18 cellular contexts compared by ENCODE assay signal in the genomic region with DNA sequence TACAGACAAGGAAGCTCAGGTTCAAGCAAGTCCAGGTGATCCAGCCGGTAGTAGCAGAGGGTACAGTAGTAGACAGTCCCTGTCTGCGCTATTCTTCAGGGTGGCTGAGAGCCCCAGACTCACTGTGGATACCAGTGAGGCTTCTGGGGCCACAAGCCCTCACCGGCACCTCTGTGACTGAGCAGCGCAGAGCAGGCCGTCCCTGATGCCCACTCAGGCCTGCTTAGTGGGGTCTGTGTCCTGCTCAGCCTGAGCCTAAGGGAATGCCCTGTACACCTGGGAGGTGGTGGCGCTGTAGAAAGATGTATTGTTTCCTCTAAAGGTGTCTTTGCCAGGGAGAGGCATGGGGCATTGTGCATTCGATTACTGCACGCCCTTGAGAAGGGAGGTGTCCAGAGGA.
DNase-seq lines count a peak whose midpoint lies in the region; ATAC-seq, FAIRE-seq and TF ChIP-seq lines count a peak whose summit lies in the region.
"Had no signal": no experiment of that assay in that cellular context is flagged by ENCODE, and none has a peak within 500 bp of the region (broad histone marks: within the 10 kb centered on the region; RNA-seq: fewer than 3 reads in every experiment).

No MANE protein-coding gene starts in this region.

- H2BK15ac ChIP-seq in neuronal stem cell (ENCODE audit: low read length), result no peak overlapping the region

- FAIRE-seq in kidney (lab: Jason Lieb, UNC), result no peak
- FAIRE-seq: G401.6, GM12891, H54 had no signal

- no peak overlapping the region for H2BK5ac ChIP-seq in neuronal stem cell (ENCODE audit: low read length)

- no peak overlapping the region for H3K14ac ChIP-seq in neuronal stem cell (ENCODE audit: low read length)

- no peaks in the 10 kb centered on the region for H3K9me3 Mint-ChIP-seq in activated T-cell treated with anti-CD3 and anti-CD28 coated beads, Interleukin-2, amount 50 U/mL, for 4 hours
- H3K9me3 Mint-ChIP-seq: CD4-positive, alpha-beta T cell had no signal

- no peak overlapping the region for H3K4me2 ChIP-seq in neuronal stem cell (ENCODE audit: insufficient read depth, low read length, poor library complexity, severe bottlenecking)
- H3K4me2 ChIP-seq: BLaER1 treated with 17β-estradiol and CSF1 and Interleukin-3, amounts not matched to agents 10 nM and 100 nM had no signal

- no peaks in the 10 kb centered on the region for H3K27me3 Mint-ChIP-seq in activated T-cell treated with anti-CD3 and anti-CD28 coated beads, Interleukin-2, amount 50 U/mL, for 4 hours (ENCODE audit: low read depth)
- H3K27me3 Mint-ChIP-seq: CD4-positive, alpha-beta T cell had no signal

- H3K27me3 ChIP-seq in left ventricle myocardium inferior (ENCODE audit: low read depth) (peaks cover 92% of the 10 kb centered on the region), neuronal stem cell (ENCODE audit: control insufficient read depth in 3 of 3, insufficient read depth in 3 of 3, low read depth in 1 of 3, low read length in 3 of 3) (peaks cover 0 to 10% (median 0%) of the 10 kb centered on the region in 3 experiments), upper lobe of right lung (no peaks in the 10 kb centered on the region), tibial artery (peaks cover 0 to 55% of the 10 kb centered on the region in 2 donors)
- H3K27me3 ChIP-seq: BLaER1 treated with 17β-estradiol and CSF1 and Interleukin-3, amounts not matched to agents 10 nM and 100 nM had no signal

- H2BK120ac ChIP-seq in neuronal stem cell (ENCODE audit: low read depth, low read length), result no peak overlapping the region

- peak overlapping the region; percentile 4 for H3K23ac ChIP-seq in neuronal stem cell (ENCODE audit: low read depth, low read length, poor library complexity)

- H4K8ac ChIP-seq in neuronal stem cell (ENCODE audit: low read depth, low read length), result no peak overlapping the region

- WGBS in neuronal stem cell (ENCODE audit: extremely low coverage in 2 of 2, insufficient read length in 2 of 2, insufficient replicate concordance in 1 of 2), 2 donors, result no CpG with 5 or more reads among the region's 8 CpGs

- H3K4me1 Mint-ChIP-seq in activated T-cell treated with anti-CD3 and anti-CD28 coated beads, Interleukin-2, amount 50 U/mL, for 4 hours (ENCODE audit: low read depth), result no peaks in the 10 kb centered on the region

- no peak overlapping the region for H3K27ac ChIP-seq in left ventricle myocardium inferior (replicated peaks)
- H3K27ac ChIP-seq in kidney (ENCODE audit: low read depth in 2 of 2, low read length in 2 of 2), result no peak overlapping the region
- H3K27ac ChIP-seq in neuronal stem cell (replicated peaks; ENCODE audit: low read length), result no peak overlapping the region
- no peak overlapping the region for H3K27ac ChIP-seq in upper lobe of right lung
- no peak overlapping the region for H3K27ac ChIP-seq in tibial artery
- H3K27ac ChIP-seq: BLaER1 treated with 17β-estradiol and CSF1 and Interleukin-3, amounts not matched to agents 10 nM and 100 nM; HL-60 had no signal

- no peaks in the 10 kb centered on the region for H3K36me3 ChIP-seq in left ventricle myocardium inferior
- no peaks in the 10 kb centered on the region for H3K36me3 ChIP-seq in kidney (ENCODE audit: control insufficient read depth in 1 of 2, insufficient read depth in 2 of 2, low read length in 2 of 2)
- H3K36me3 ChIP-seq in neuronal stem cell (replicated peaks in 1 of 2; ENCODE audit: control insufficient read depth in 2 of 2, insufficient read depth in 2 of 2, low read length in 2 of 2), result no peaks in the 10 kb centered on the region
- no peaks in the 10 kb centered on the region for H3K36me3 ChIP-seq in upper lobe of right lung
- H3K36me3 ChIP-seq in tibial artery, result no peaks in the 10 kb centered on the region
- H3K36me3 ChIP-seq: BLaER1 treated with 17β-estradiol and CSF1 and Interleukin-3, amounts not matched to agents 10 nM and 100 nM had no signal

- no peaks in the 10 kb centered on the region for H3K9me3 ChIP-seq in left ventricle myocardium inferior (replicated peaks)
- H3K9me3 ChIP-seq in kidney (ENCODE audit: control insufficient read depth in 1 of 2, low read length in 2 of 2), result no peaks in the 10 kb centered on the region
- no peaks in the 10 kb centered on the region for H3K9me3 ChIP-seq in neuronal stem cell (replicated peaks in 1 of 2; ENCODE audit: control insufficient read depth in 2 of 2, insufficient read depth in 1 of 2, low read depth in 1 of 2, low read length in 2 of 2)
- no peaks in the 10 kb centered on the region for H3K9me3 ChIP-seq in upper lobe of right lung
- H3K9me3 ChIP-seq in tibial artery, result no peaks in the 10 kb centered on the region
- H3K9me3 ChIP-seq: BLaER1 treated with 17β-estradiol and CSF1 and Interleukin-3, amounts not matched to agents 10 nM and 100 nM had no signal

- no peaks in the 10 kb centered on the region for H3K4me1 ChIP-seq in left ventricle myocardium inferior
- H3K4me1 ChIP-seq in kidney (ENCODE audit: control insufficient read depth in 1 of 2, insufficient read depth in 1 of 2, low read depth in 1 of 2, low read length in 2 of 2), result no peaks in the 10 kb centered on the region
- peaks cover 3 to 24% of the 10 kb centered on the region in 2 donors for H3K4me1 ChIP-seq in neuronal stem cell (ENCODE audit: control insufficient read depth in 2 of 2, insufficient read depth in 1 of 2, low read depth in 1 of 2, low read length in 2 of 2)
- no peaks in the 10 kb centered on the region for H3K4me1 ChIP-seq in upper lobe of right lung
- H3K4me1 ChIP-seq in tibial artery, result no peaks in the 10 kb centered on the region

- no peak for ATAC-seq in upper lobe of right lung
- no peak for ATAC-seq in activated T-cell treated with anti-CD3 and anti-CD28 coated beads, Interleukin-2, amount 50 U/mL, for 4 hours
- ATAC-seq: HCT116 had no signal

- H2AK5ac ChIP-seq in neuronal stem cell (ENCODE audit: low read depth, low read length), result peak overlapping the region; percentile 53

- H3K4me3 Mint-ChIP-seq in activated T-cell treated with anti-CD3 and anti-CD28 coated beads, Interleukin-2, amount 50 U/mL, for 4 hours, result no peak overlapping the region
- H3K4me3 Mint-ChIP-seq: CD4-positive, alpha-beta T cell had no signal

- H3K9ac ChIP-seq in kidney (ENCODE audit: low read length in 2 of 2), result no peak overlapping the region
- H3K9ac ChIP-seq in neuronal stem cell (ENCODE audit: low read depth, low read length, poor library complexity), result peak overlapping the region; percentile 7
- H3K9ac ChIP-seq: BLaER1 treated with 17β-estradiol and CSF1 and Interleukin-3, amounts not matched to agents 10 nM and 100 nM had no signal

- intact Hi-C loops in cardiac septum (cut with DNase I), result no loop called here
- intact Hi-C loops in left ventricle myocardium inferior (cut with micrococcal nuclease), result no loop called here
- intact Hi-C loops in kidney (cut with DNase I), result no loop called here
- intact Hi-C loops in upper lobe of right lung (cut with DNase I), result no loop called here
- intact Hi-C loops in tibial artery (cut with DNase I; ENCODE audit: low total_unique reads), result loop anchor here (5.0 kb wide), 1 partner anchor 242 kb away; no protein-coding TSS in a partner anchor

- H2AFZ ChIP-seq in neuronal stem cell (ENCODE audit: low read length), result no peak overlapping the region

- TF ChIP-seq CTCF in left ventricle myocardium inferior (IDR thresholded peaks at IDR 0.05; ENCODE audit: borderline replicate concordance), result no peak
- no peak for TF ChIP-seq CTCF in kidney (IDR thresholded peaks at IDR 0.05; ENCODE audit: borderline replicate concordance, extremely low read depth, insufficient read depth)
- TF ChIP-seq CTCF in upper lobe of right lung (IDR thresholded peaks at IDR 0.05), result no peak
- TF ChIP-seq CTCF in tibial artery (IDR thresholded peaks at IDR 0.05), result no peak

- no peak overlapping the region for H4K91ac ChIP-seq in neuronal stem cell (ENCODE audit: low read depth, low read length, poor library complexity)

- peak overlapping the region; percentile 41 for H3K18ac ChIP-seq in neuronal stem cell (ENCODE audit: low read length)

- H3K36me3 Mint-ChIP-seq in activated T-cell treated with anti-CD3 and anti-CD28 coated beads, Interleukin-2, amount 50 U/mL, for 4 hours (ENCODE audit: insufficient read depth), result no peaks in the 10 kb centered on the region

- no peaks in the 10 kb centered on the region for H3K79me1 ChIP-seq in neuronal stem cell (ENCODE audit: low read depth, low read length)

- no peak overlapping the region for H3K4ac ChIP-seq in neuronal stem cell (ENCODE audit: low read length)

- peak; percentile 54 for DNase-seq in cardiac septum (ENCODE audit: low spot score)
- no peak for DNase-seq in left ventricle myocardium inferior
- DNase-seq in kidney, result peak; percentile 37
- DNase-seq in neuronal stem cell (ENCODE audit: low spot score), result no peak
- DNase-seq in upper lobe of right lung, result peak; percentile 43
- DNase-seq in tibial artery, result no peak
- no peak for DNase-seq in NCI-H226
- no peak for DNase-seq in activated T-cell treated with anti-CD3 and anti-CD28 coated beads, Interleukin-2, amount 50 U/mL, for 4 hours
- DNase-seq: ACHN; CD4-positive, alpha-beta T cell; DMS79; EL had no signal

- H2BK12ac ChIP-seq in neuronal stem cell (ENCODE audit: low read length), result no peak overlapping the region

- no peak overlapping the region for H3K4me3 ChIP-seq in left ventricle myocardium inferior
- H3K4me3 ChIP-seq in kidney (ENCODE audit: low read length in 2 of 2), result no peak overlapping the region
- H3K4me3 ChIP-seq in neuronal stem cell (ENCODE audit: low read length in 2 of 2), result no peak overlapping the region
- H3K4me3 ChIP-seq in upper lobe of right lung, result no peak overlapping the region
- H3K4me3 ChIP-seq in tibial artery, result no peak overlapping the region
- H3K4me3 ChIP-seq: BLaER1 treated with 17β-estradiol and CSF1 and Interleukin-3, amounts not matched to agents 10 nM and 100 nM had no signal

Comparison
In these comparisons a context has a peak if more than half of its experiments do, and no peak if none do; other contexts are left out.
1. DNase-seq: peak in cardiac septum (single experiment), kidney (single experiment) and upper lobe of right lung (single experiment); none in left ventricle myocardium inferior (single experiment), neuronal stem cell (single experiment), tibial artery (0 of 2), NCI-H226 (single experiment) and activated T-cell treated with anti-CD3 and anti-CD28 coated beads, Interleukin-2, amount 50 U/mL, for 4 hours (single experiment).